Comparison of ENCODE assay signal across 21 cellular contexts in genomic region chr1:114043548-114043947, GRCh38.
"Had no signal": no experiment of that assay in that cellular context is flagged by ENCODE, and none has a peak within 500 bp of the region (broad histone marks: within the 10 kb centered on the region; RNA-seq: fewer than 3 reads in every experiment).

No MANE protein-coding gene starts in this region.

- FAIRE-seq: HTR-8/SVneo, K562 had no signal

- H3K4me1 Mint-ChIP-seq: IgD-negative memory B cell had no signal

- H3K9ac ChIP-seq: KMS-11, SK-N-SH had no signal

- H3K4me3 Mint-ChIP-seq: IgD-negative memory B cell had no signal

- H3K4me2 ChIP-seq: KMS-11, SK-N-SH had no signal

- H3K27ac ChIP-seq: KMS-11, RWPE1 had no signal

- H3K4me3 ChIP-seq: K562 had no signal

- H3K27ac Mint-ChIP-seq: IgD-negative memory B cell had no signal

- H3K36me3 Mint-ChIP-seq: IgD-negative memory B cell had no signal

- DNase-seq: Kasumi-1, MM.1S, NCI-H1092 treated with DMSO at 0.1 percent for 48 hours, NCI-H1436, NCI-H187, NCI-H2029, NCI-H2081 treated with DMSO at 0.1 percent for 48 hours, NCI-H2171, NCI-H226, NCI-H446 treated with DMSO at 0.1 percent for 48 hours, NCI-H510A treated with DMSO at 0.1 percent for 48 hours, NCI-H526, PC-3, SHP77, SK-N-SH, SW 1271 had no signal

- H3K9me3 ChIP-seq: SK-N-SH had no signal
